ENCODE assay signal across 1 cellular context in the genomic region with DNA sequence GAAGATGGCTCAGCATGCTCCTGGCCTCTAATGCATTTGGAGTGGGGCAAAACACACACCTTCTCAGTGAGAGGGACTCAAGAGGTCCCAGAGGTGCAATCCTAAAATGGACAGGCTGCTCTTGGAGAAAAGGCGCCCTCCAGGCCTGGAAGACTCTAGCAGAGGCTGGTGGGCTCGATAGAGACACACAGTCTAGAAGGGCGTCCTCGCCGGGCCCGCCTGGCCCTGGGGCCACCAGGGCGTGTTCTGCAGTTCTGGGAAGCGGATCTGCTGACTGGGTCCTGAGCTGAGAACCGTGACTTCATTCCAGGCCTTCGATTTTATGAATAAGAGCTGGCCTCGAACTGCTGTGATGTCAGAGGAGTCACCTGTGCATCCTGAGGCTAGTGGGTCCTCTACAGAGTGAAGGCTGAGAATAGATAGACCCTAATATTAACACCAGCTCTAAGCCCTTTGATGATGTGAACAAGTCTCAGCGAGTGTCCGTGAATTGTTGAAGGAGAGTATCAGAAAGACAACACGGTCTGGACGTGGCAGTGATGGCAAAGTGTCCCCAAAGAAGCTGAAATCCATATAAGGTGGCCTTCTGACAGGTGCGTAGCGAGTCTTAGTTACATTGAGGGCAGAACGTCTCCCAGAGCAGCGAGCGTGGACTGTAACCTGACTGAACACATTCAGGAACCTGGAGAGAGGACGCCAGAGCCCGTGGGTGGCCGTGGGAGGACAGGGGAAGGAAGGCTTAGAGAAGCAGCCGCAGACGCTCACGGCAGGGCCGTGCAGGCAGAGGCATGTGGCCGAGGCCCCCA.
TF ChIP-seq lines count a peak whose summit lies in the region.

No MANE protein-coding gene starts in this region.

TF ChIP-seq in H1, 55 proteins besides CTCF, POLR2A, EP300 and RAD21:
- TF ChIP-seq USF2 (IDR thresholded peaks at IDR 0.05; ENCODE audit: low read length) (no peak), RBBP5 (IDR thresholded peaks at IDR 0.05; ENCODE audit: borderline replicate concordance, low read depth, low read length) (no peak), EGR1 (IDR thresholded peaks at IDR 0.05; ENCODE audit: borderline replicate concordance, low read depth, low read length) (no peak), SP4 (IDR thresholded peaks at IDR 0.05; ENCODE audit: low read length) (no peak), TAF1 (IDR thresholded peaks at IDR 0.05; ENCODE audit: low read depth, low read length) (no peak), ATF3 (IDR thresholded peaks at IDR 0.05; ENCODE audit: insufficient read depth, low read depth, low read length) (no peak), POLR2AphosphoS5 (IDR thresholded peaks at IDR 0.05; ENCODE audit: low read depth, low read length) (no peak), GTF2F1 (IDR thresholded peaks at IDR 0.05; ENCODE audit: borderline replicate concordance, low read depth, low read length) (no peak), HDAC6 (IDR thresholded peaks at IDR 0.05; ENCODE audit: low read depth, low read length) (no peak), ZNF274 (IDR thresholded peaks at IDR 0.05; ENCODE audit: borderline replicate concordance, extremely low read depth, low read length) (no peak), CEBPB (IDR thresholded peaks at IDR 0.05; ENCODE audit: low read depth, low read length) (no peak), NRF1 (IDR thresholded peaks at IDR 0.05; ENCODE audit: low read depth, low read length) (no peak), FOSL1 (IDR thresholded peaks at IDR 0.05; ENCODE audit: insufficient read depth, low read depth, low read length) (no peak), CHD7 (IDR thresholded peaks at IDR 0.05; ENCODE audit: insufficient replicate concordance, low read length) (no peak)
